ENCODE assay signal across 9 cellular contexts in the genomic region with DNA sequence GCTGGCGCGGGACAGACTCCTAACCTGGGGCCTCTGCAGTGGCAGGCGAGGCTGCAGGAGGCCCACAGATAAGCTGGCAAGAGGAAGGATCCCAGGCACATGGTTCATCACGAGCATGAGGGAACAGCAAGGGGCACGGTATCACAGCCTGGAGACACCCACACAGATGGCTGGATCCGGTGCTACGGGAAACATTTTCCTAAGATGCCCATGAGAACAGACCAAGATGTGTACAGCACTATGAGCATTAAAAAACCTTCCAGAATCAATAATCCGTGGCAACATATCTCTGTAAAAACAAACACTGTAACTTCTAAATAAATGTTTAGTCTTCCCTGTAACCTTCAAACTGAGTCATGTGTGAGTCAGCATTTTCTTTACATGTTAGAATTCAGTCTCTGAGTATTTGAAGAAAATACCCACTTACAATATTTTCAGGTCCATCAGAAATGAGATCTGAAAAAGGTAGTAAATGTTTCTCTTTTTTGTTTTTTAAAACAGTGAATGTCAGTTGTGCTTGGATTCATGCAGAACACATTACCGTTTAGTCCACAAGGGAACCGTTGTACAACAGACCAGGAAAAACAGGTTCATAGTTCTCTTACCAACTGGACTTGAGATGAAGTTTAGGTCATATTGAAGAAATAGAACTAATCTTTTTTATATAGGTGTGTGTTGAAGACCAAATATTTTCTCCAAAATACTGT.
DNase-seq lines count a peak whose midpoint lies in the region; ATAC-seq, FAIRE-seq and TF ChIP-seq lines count a peak whose summit lies in the region.
"Had no signal": no experiment of that assay in that cellular context is flagged by ENCODE, and none has a peak within 500 bp of the region (broad histone marks: within the 10 kb centered on the region; RNA-seq: fewer than 3 reads in every experiment).

No MANE protein-coding gene starts in this region.

- H3K27me3 ChIP-seq in HepG2 (ENCODE audit: control insufficient read depth in 1 of 2, insufficient read depth in 2 of 2, low read length in 2 of 2): peaks cover 0 to 11% of the 10 kb centered on the region in 2 experiments; a peak in 2 of 5 replicates
- no peaks in the 10 kb centered on the region for H3K27me3 ChIP-seq in aorta (ENCODE audit: control insufficient read depth in 1 of 2, insufficient read depth in 2 of 2, low read length in 1 of 2)

- H3K4me3 Mint-ChIP-seq in MCF 10A (ENCODE audit: unreplicated experiment): no peak overlapping the region

- H3K36me3 ChIP-seq in HepG2 (replicated peaks in 1 of 2; ENCODE audit: control insufficient read depth in 1 of 2, insufficient read depth in 2 of 2, low read length in 2 of 2): no peaks in the 10 kb centered on the region
- H3K36me3 ChIP-seq in aorta (ENCODE audit: control insufficient read depth in 1 of 2, insufficient read depth in 2 of 2, low read length in 1 of 2): no peaks in the 10 kb centered on the region

- peak; percentile 56 to 62 for DNase-seq in A549 (ENCODE audit: low read depth in 1 of 2, low spot score in 1 of 2)
- DNase-seq in HS-5 (ENCODE audit: low read depth): peak; percentile 56
- DNase-seq in MCF 10A (ENCODE audit: unreplicated experiment): peak; percentile 71
- peak; percentile 21 for DNase-seq in HepG2 (ENCODE audit: low spot score)
- DNase-seq in mucosa of gallbladder (ENCODE audit: low spot score): no peak
- DNase-seq in aorta: no peak
- DNase-seq in ureter (ENCODE audit: low spot score): no peak

- FAIRE-seq in A549 (lab: Jason Lieb, UNC): peak; percentile 92
- no peak for FAIRE-seq in HepG2 (lab: Jason Lieb, UNC)

- BruUV-seq in MCF 10A (replicated peaks; lab: Mats Ljungman, UMichigan) (no TSS peak), HepG2 (replicated peaks; lab: Mats Ljungman, UMichigan) (no TSS peak)

- H3K4me1 ChIP-seq in A549 (peaks cover 25% of the 10 kb centered on the region), HepG2 (ENCODE audit: insufficient read depth, low read length) (peaks cover 11% of the 10 kb centered on the region; the same call in 1 of the 2 replicates), aorta (ENCODE audit: control insufficient read depth in 1 of 2, insufficient read depth in 2 of 2, low read length in 2 of 2) (no peaks in the 10 kb centered on the region)

- H2AFZ ChIP-seq in HepG2 (ENCODE audit: low read length): no peak overlapping the region

- intact Hi-C loops in MCF 10A (cut with micrococcal nuclease): loop anchor here (5.0 to 10.0 kb wide), 5 partner anchors 250 to 702 kb away; partner anchors contain the start of gene CCDC80
- intact Hi-C loops in HepG2 (cut with micrococcal nuclease; ENCODE audit: unreplicated experiment): no loop called here
- intact Hi-C loops in aorta (cut with DNase I): no loop called here

- TF ChIP-seq CTCF in A549 (IDR thresholded peaks at IDR 0.05): no peak
- no peak for TF ChIP-seq CTCF in MCF 10A (IDR thresholded peaks at IDR 0.05; ENCODE audit: unreplicated experiment)
- TF ChIP-seq CTCF in HepG2 (CRISPR knock-in tag; IDR thresholded peaks at IDR 0.05): no peak

- WGBS in A549 (ENCODE audit: missing lambda C conversion rate): 29% methylated on average over 9 of the region's 10 CpGs
- WGBS in HepG2 (ENCODE audit: low lambda C conversion rate): 50% methylated on average over 8 of the region's 10 CpGs
- WGBS in aorta, 2 donors: 46 to 51% methylated on average over 10 of the region's 10 CpGs

- H3K27me3 Mint-ChIP-seq in MCF 10A (ENCODE audit: insufficient read depth, unreplicated experiment): no peaks in the 10 kb centered on the region

- H3K4me3 ChIP-seq in A549 (no peak overlapping the region), HepG2 (replicated peaks in 1 of 3; ENCODE audit: insufficient read depth in 1 of 3, low read depth in 2 of 3, low read length in 3 of 3) (no peak overlapping the region), aorta (ENCODE audit: low read length in 2 of 2) (no peak overlapping the region)

- no peaks in the 10 kb centered on the region for H4K20me1 ChIP-seq in HepG2 (ENCODE audit: insufficient read depth, low read length)

- in situ Hi-C loops in HepG2 (cut with HindIII; ENCODE audit: extremely low pct_ligation_motif_present, low pct_unique_long_range_greater_than_20kb): loop anchor here (5.0 kb wide), 1 partner anchor 235 kb away; no protein-coding TSS in a partner anchor

- peak overlapping the region; percentile 74 to 89 for H3K27ac ChIP-seq in A549
- H3K27ac ChIP-seq in HepG2 (ENCODE audit: extremely low read length, insufficient read depth, low read length): no peak overlapping the region
- no peak overlapping the region for H3K27ac ChIP-seq in aorta (ENCODE audit: low read depth in 1 of 2, low read length in 2 of 2)

- no peaks in the 10 kb centered on the region for H3K9me3 Mint-ChIP-seq in MCF 10A (ENCODE audit: unreplicated experiment)
- H3K9me3 Mint-ChIP-seq: activated T-helper 2 cell treated with anti-CD3 and anti-CD28 coated beads, Interferon-gamma antibody, Interleukin-2, Interleukin-4, amounts not matched to agents 10 μg/mL and 5 μg/mL and 100 μg/mL, durations not matched to agents 14 hours and 24 hours and 36 hours had no signal

- no peak overlapping the region for H3K9ac ChIP-seq in HepG2 (ENCODE audit: insufficient read depth, low read depth, low read length)

- TF ChIP-seq RAD21 in A549 (conservative IDR thresholded peaks at IDR 0.05 in 1 of 2, IDR thresholded peaks at IDR 0.05 in 1 of 2) (0 out of 5 replicates have a peak, but pooled peaks of 1 of the 2 experiments have one; percentile 31), HepG2 (CRISPR knock-in tag; IDR thresholded peaks at IDR 0.05) (no peak)

- peaks cover 9% of the 10 kb centered on the region for H3K4me1 Mint-ChIP-seq in MCF 10A (ENCODE audit: insufficient read depth, unreplicated experiment)

- H3K9me3 ChIP-seq in A549 (no peaks in the 10 kb centered on the region), HepG2 (ENCODE audit: low read length) (no peaks in the 10 kb centered on the region), aorta (ENCODE audit: control insufficient read depth, low read length) (no peaks in the 10 kb centered on the region)

- CTCF ChIA-PET in A549 (lab: Yijun Ruan, JAX) (interaction anchor here (0.7 to 6.5 kb wide), 35 partner anchors 9 to 644 kb away, joined by 3 to 130 read pairs (median 5); no protein-coding TSS in a partner anchor), MCF 10A (lab: Yijun Ruan, JAX) (interaction anchor here (0.5 to 6.2 kb wide), 27 partner anchors 8 to 383 kb away, joined by 3 to 104 read pairs (median 6); no protein-coding TSS in a partner anchor), HepG2 (lab: Yijun Ruan, JAX; ENCODE audit: low intra/inter-chr PET ratio, low total read pairs) (interaction anchor here (1.6 to 3.2 kb wide), 2 partner anchors 152 to 235 kb away, joined by 4 to 61 read pairs; no protein-coding TSS in a partner anchor)

- TF ChIP-seq EP300 in A549 (IDR thresholded peaks at IDR 0.05) (no peak), HepG2 (IDR thresholded peaks at IDR 0.05; ENCODE audit: low read depth in 2 of 2, low read length in 2 of 2) (peak in 1 of 2 experiments; percentile 21; a peak in 1 of 4 replicates), HepG2 (CRISPR knock-in tag; IDR thresholded peaks at IDR 0.05; ENCODE audit: borderline replicate concordance) (no peak)

- H3K4me2 ChIP-seq in A549 (peak overlapping the region; percentile 50), HepG2 (ENCODE audit: low read depth, low read length) (0 out of 2 replicates have a peak overlapping the region, but pooled peaks have one; percentile 24)

- TF ChIP-seq POLR2A in A549 (IDR thresholded peaks at IDR 0.05; ENCODE audit: low read length): no peak
- TF ChIP-seq POLR2A in HepG2 (IDR thresholded peaks at IDR 0.05; ENCODE audit: insufficient read depth in 1 of 2, low read depth in 2 of 2, low read length in 2 of 2): no peak

- no peaks in the 10 kb centered on the region for H3K79me2 ChIP-seq in HepG2 (ENCODE audit: insufficient read depth, low read length)

- H3K27ac Mint-ChIP-seq in MCF 10A (ENCODE audit: low read depth, unreplicated experiment): peak overlapping the region; percentile 70
- H3K27ac Mint-ChIP-seq: activated T-helper 2 cell treated with anti-CD3 and anti-CD28 coated beads, Interferon-gamma antibody, Interleukin-2, Interleukin-4, amounts not matched to agents 10 μg/mL and 5 μg/mL and 100 μg/mL, durations not matched to agents 14 hours and 24 hours and 36 hours had no signal

- POLR2A ChIA-PET in A549 (lab: Yijun Ruan, JAX) (interaction anchor here (1.1 kb wide), 1 partner anchor 646 kb away, joined by 4 read pairs; no protein-coding TSS in a partner anchor), MCF 10A (lab: Yijun Ruan, JAX) (interaction anchor here (0.8 to 1.0 kb wide), 3 partner anchors 24 to 232 kb away, joined by 3 read pairs; no protein-coding TSS in a partner anchor), HepG2 (lab: Yijun Ruan, JAX) (no interaction called here)

- peaks cover 15% of the 10 kb centered on the region for H3K36me3 Mint-ChIP-seq in MCF 10A (ENCODE audit: insufficient read depth, unreplicated experiment)

- peak; percentile 51 to 68; a peak in 5 of 6 replicates for ATAC-seq in A549
- peak; percentile 18; the same call in 2 of the 3 replicates for ATAC-seq in HepG2
- ATAC-seq in GM21447 (IDR thresholded peaks at IDR 0.05; ENCODE audit: unreplicated experiment): no peak
- ATAC-seq in aorta (ENCODE audit: low FRiP score): no peak

TF ChIP-seq in A549, 52 proteins besides CTCF, POLR2A, EP300 and RAD21 (continues in another document):
- TF ChIP-seq HES2 (IDR thresholded peaks at IDR 0.05) (no peak), ZC3H11A (IDR thresholded peaks at IDR 0.05) (no peak), MAFK (IDR thresholded peaks at IDR 0.05; ENCODE audit: partially characterized antibody) (peak; percentile 99), MAZ (IDR thresholded peaks at IDR 0.05; ENCODE audit: borderline replicate concordance, low read depth, low read length) (no peak), JUNB (IDR thresholded peaks at IDR 0.05) (peak; percentile 71; the same call in 1 of the 2 replicates), HOXB13 (CRISPR knock-in tag; IDR thresholded peaks at IDR 0.05; ENCODE audit: low read depth) (0 out of 2 replicates have a peak, but pooled peaks have one; percentile 46)

TF ChIP-seq in HepG2, 621 proteins besides CTCF, POLR2A, EP300 and RAD21 (continues in another document):
- no peak for TF ChIP-seq ZNF468 (CRISPR knock-in tag; IDR thresholded peaks at IDR 0.05)
- TF ChIP-seq, protein P1, sequence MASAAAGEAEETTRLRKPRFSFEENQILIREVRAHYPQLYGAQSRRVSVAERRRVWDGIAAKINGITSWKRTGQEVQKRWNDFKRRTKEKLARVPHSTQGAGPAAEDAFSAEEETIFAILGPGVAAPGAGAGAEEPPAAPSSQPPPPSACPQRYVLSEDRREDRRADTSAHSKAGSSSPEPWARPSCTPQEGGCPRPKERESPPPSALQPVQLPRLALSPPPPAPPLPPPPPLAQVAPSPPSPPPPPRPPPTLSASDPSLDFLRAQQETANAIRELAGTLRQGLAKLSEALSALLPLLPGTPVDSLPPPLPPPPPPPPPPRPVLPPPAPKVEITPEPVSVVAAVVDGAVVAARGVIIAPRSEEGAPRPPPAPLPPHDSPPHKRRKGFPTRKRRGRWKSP (CRISPR knock-in tag; IDR thresholded peaks at IDR 0.05): no peak
- no peak for TF ChIP-seq REPIN1 (CRISPR knock-in tag; IDR thresholded peaks at IDR 0.05; ENCODE audit: borderline replicate concordance, low read depth)
- no peak for TF ChIP-seq ZNF274 (CRISPR knock-in tag; IDR thresholded peaks at IDR 0.05)
- TF ChIP-seq ASH2L (IDR thresholded peaks at IDR 0.05; ENCODE audit: insufficient read length, low read depth, low read length): no peak
- peak; percentile 47; the same call in 1 of the 2 replicates for TF ChIP-seq MAFG (CRISPR knock-in tag; IDR thresholded peaks at IDR 0.05)

Comparison
In these comparisons a context has a peak if more than half of its experiments do, and no peak if none do; other contexts are left out.
1. ATAC-seq: peak in A549 (2 of 2) and HepG2 (single experiment); none in GM21447 (single experiment) and aorta (single experiment).
2. DNase-seq: peak in A549 (2 of 2), HS-5 (single experiment), MCF 10A (single experiment) and HepG2 (single experiment); none in mucosa of gallbladder (single experiment), aorta (0 of 2) and ureter (single experiment).
3. H3K27ac ChIP-seq: peak in A549 (2 of 2); none in HepG2 (single experiment) and aorta (0 of 2).
4. Of the 38 proteins assayed by ChIP-seq in both HepG2 and A549: peak only in HepG2: none; only in A549: FOSL2, JUN, JUNB, MAX and SMC3; in both: MAFK and NFE2L2; in neither: 29; mixed calls (peak in some experiments, not most) for 2.